ENCODE assay signal across 1 cellular context in the genomic region with DNA sequence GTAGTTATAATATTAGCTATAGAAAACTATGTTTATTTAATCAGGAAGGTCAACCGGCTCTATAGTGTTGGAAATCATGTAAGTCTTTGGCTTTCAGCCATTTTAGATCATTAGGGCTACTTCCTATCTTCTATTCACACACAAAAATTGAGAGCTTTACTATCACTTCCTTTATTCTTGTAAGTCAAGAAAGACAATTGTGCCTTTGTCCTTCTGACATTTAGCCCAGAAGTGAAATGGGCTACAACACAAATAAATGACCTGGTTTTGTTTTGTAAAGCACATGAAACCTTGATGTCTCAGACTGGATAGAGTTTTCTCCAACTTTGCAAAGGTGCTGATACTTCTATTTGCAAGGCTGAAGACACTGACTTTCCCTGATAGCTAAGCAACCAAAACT.
TF ChIP-seq lines count a peak whose summit lies in the region.

No MANE protein-coding gene starts in this region.

TF ChIP-seq in WTC11, 78 proteins besides CTCF, POLR2A, EP300 and RAD21 (continued from another document):
- no peak for TF ChIP-seq FOXP4 (CRISPR knock-in tag; IDR thresholded peaks at IDR 0.05)
- no peak for TF ChIP-seq NR3C1 (CRISPR knock-in tag; conservative IDR thresholded peaks at IDR 0.05; ENCODE audit: low read depth)
- TF ChIP-seq PREB (CRISPR knock-in tag; IDR thresholded peaks at IDR 0.05; ENCODE audit: borderline replicate concordance), result no peak
- TF ChIP-seq CREM (CRISPR knock-in tag; IDR thresholded peaks at IDR 0.05), result no peak
- TF ChIP-seq STAT6 (CRISPR knock-in tag; conservative IDR thresholded peaks at IDR 0.05; ENCODE audit: low read depth), result no peak
- TF ChIP-seq PRRX2 (CRISPR knock-in tag; IDR thresholded peaks at IDR 0.05), result no peak
- no peak for TF ChIP-seq USF1 (CRISPR knock-in tag; IDR thresholded peaks at IDR 0.05)
- no peak for TF ChIP-seq TP53 (CRISPR knock-in tag; IDR thresholded peaks at IDR 0.05)
- TF ChIP-seq, protein P1, sequence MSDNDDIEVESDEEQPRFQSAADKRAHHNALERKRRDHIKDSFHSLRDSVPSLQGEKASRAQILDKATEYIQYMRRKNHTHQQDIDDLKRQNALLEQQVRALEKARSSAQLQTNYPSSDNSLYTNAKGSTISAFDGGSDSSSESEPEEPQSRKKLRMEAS (CRISPR knock-in tag; IDR thresholded peaks at IDR 0.05), result no peak
- TF ChIP-seq SP1 (CRISPR knock-in tag; conservative IDR thresholded peaks at IDR 0.05), result no peak
- no peak for TF ChIP-seq ESRRA (CRISPR knock-in tag; IDR thresholded peaks at IDR 0.05; ENCODE audit: borderline replicate concordance)
- TF ChIP-seq, protein P2, sequence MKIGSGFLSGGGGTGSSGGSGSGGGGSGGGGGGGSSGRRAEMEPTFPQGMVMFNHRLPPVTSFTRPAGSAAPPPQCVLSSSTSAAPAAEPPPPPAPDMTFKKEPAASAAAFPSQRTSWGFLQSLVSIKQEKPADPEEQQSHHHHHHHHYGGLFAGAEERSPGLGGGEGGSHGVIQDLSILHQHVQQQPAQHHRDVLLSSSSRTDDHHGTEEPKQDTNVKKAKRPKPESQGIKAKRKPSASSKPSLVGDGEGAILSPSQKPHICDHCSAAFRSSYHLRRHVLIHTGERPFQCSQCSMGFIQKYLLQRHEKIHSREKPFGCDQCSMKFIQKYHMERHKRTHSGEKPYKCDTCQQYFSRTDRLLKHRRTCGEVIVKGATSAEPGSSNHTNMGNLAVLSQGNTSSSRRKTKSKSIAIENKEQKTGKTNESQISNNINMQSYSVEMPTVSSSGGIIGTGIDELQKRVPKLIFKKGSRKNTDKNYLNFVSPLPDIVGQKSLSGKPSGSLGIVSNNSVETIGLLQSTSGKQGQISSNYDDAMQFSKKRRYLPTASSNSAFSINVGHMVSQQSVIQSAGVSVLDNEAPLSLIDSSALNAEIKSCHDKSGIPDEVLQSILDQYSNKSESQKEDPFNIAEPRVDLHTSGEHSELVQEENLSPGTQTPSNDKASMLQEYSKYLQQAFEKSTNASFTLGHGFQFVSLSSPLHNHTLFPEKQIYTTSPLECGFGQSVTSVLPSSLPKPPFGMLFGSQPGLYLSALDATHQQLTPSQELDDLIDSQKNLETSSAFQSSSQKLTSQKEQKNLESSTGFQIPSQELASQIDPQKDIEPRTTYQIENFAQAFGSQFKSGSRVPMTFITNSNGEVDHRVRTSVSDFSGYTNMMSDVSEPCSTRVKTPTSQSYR (CRISPR knock-in tag; IDR thresholded peaks at IDR 0.05), result no peak
- TF ChIP-seq, protein P3, sequence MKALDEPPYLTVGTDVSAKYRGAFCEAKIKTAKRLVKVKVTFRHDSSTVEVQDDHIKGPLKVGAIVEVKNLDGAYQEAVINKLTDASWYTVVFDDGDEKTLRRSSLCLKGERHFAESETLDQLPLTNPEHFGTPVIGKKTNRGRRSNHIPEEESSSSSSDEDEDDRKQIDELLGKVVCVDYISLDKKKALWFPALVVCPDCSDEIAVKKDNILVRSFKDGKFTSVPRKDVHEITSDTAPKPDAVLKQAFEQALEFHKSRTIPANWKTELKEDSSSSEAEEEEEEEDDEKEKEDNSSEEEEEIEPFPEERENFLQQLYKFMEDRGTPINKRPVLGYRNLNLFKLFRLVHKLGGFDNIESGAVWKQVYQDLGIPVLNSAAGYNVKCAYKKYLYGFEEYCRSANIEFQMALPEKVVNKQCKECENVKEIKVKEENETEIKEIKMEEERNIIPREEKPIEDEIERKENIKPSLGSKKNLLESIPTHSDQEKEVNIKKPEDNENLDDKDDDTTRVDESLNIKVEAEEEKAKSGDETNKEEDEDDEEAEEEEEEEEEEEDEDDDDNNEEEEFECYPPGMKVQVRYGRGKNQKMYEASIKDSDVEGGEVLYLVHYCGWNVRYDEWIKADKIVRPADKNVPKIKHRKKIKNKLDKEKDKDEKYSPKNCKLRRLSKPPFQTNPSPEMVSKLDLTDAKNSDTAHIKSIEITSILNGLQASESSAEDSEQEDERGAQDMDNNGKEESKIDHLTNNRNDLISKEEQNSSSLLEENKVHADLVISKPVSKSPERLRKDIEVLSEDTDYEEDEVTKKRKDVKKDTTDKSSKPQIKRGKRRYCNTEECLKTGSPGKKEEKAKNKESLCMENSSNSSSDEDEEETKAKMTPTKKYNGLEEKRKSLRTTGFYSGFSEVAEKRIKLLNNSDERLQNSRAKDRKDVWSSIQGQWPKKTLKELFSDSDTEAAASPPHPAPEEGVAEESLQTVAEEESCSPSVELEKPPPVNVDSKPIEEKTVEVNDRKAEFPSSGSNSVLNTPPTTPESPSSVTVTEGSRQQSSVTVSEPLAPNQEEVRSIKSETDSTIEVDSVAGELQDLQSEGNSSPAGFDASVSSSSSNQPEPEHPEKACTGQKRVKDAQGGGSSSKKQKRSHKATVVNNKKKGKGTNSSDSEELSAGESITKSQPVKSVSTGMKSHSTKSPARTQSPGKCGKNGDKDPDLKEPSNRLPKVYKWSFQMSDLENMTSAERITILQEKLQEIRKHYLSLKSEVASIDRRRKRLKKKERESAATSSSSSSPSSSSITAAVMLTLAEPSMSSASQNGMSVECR (CRISPR knock-in tag; IDR thresholded peaks at IDR 0.05; ENCODE audit: borderline replicate concordance), result no peak
- TF ChIP-seq, protein P4, sequence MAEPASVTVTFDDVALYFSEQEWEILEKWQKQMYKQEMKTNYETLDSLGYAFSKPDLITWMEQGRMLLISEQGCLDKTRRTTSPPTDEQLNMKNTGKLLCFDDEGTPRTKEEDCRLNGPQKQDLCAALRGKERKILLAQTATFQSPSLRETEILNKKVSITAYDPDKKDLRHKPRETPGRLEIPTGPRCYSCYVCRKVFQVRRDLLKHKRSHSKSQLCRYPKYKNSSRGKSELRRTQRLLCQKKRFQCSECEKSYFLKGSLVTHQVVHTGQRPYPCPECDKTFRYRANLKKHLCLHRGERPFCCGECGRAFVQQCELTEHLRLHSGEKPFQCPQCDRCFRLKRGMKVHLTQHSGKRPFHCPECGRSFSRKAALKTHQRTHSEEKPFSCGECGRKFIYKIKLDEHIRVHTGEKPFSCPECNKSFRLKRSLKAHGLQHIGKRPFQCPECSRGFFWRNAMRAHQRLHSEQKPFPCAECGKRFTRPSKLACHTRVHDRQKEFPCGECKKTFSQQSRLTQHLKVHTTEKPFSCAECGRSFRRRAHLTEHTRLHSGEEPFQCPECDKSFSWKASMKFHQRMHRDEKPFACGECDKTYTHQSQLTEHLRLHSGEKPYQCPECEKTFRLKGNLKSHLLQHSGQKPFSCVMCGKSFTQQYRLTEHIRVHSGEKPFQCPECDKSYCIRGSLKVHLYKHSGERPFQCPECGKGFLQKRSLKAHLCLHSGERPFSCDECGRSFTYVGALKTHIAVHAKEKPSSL (CRISPR knock-in tag; conservative IDR thresholded peaks at IDR 0.05), result no peak
- no peak for TF ChIP-seq ZNF396 (CRISPR knock-in tag; IDR thresholded peaks at IDR 0.05; ENCODE audit: borderline replicate concordance)
- no peak for TF ChIP-seq MLX (CRISPR knock-in tag; IDR thresholded peaks at IDR 0.05)
